ENCODE assay signal across 14 cellular contexts in the genomic region with DNA sequence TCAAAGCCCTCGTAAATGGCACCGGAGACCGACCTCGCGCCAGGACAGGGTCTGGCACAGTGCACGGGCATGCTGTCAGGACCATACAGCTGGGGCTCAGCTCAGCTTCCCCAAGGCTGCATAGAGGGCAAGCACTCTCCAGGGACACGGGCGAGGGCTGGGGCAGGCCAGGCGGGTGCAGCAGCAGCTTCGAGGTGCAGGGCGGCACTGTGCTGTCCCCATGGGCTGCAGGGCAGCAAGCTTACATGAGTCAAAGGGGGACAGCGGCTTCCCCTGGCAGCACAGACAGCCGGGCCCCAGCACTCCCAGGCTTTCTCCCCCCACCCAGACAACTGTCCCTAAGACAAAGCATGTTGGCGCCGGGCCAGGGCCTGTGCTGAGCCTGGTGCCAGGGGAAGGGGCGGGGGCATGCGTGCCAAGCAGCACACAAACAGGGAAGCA. TPM values are rescaled to one million over a fixed set of nuclear protein-coding genes. Genes with fewer than 3 reads are reported as not detected.
DNase-seq lines count a peak whose midpoint lies in the region; ATAC-seq, FAIRE-seq and TF ChIP-seq lines count a peak whose summit lies in the region.
"Had no signal": no experiment of that assay in that cellular context is flagged by ENCODE, and none has a peak within 500 bp of the region (broad histone marks: within the 10 kb centered on the region; RNA-seq: fewer than 3 reads in every experiment).

No MANE protein-coding gene starts in this region.

- dilution Hi-C loops in IMR-90 (cut with HindIII; ENCODE audit: low sequenced_read_pairs, unreplicated experiment): no loop called here

- ATAC-seq in IMR-90 (ENCODE audit: low read depth) (no peak), K562 (no peak), GM19351 (IDR thresholded peaks at IDR 0.05; ENCODE audit: unreplicated experiment) (no peak)
- ATAC-seq: stimulated activated naive CD8-positive, alpha-beta T cell treated with anti-CD3 and anti-CD28 coated beads, Interleukin-15, amount 100 ng/mL, for 72 hours had no signal

- peaks cover 57% of the 10 kb centered on the region for H4K20me1 ChIP-seq in BLaER1
- peaks cover 24% of the 10 kb centered on the region for H4K20me1 ChIP-seq in IMR-90 (ENCODE audit: insufficient read depth, low read length)
- H4K20me1 ChIP-seq in K562 (replicated peaks; ENCODE audit: control insufficient read depth, insufficient read depth, low read length): peaks cover 26% of the 10 kb centered on the region; the same call in 1 of the 2 replicates

- H3K79me1 ChIP-seq in IMR-90 (ENCODE audit: low read depth in 1 of 2, low read length in 2 of 2): no peaks in the 10 kb centered on the region

- CTCF ChIA-PET in IMR-90 (lab: Yijun Ruan, JAX): no interaction called here
- CTCF ChIA-PET in K562 (lab: Yijun Ruan, JAX; ENCODE audit: low intra/inter-chr PET ratio): no interaction called here

- no peak overlapping the region for H3K27ac Mint-ChIP-seq in T-helper 2 cell treated with Interferon-gamma antibody and Interleukin-4, amounts not matched to agents 5 μg/mL and 100 μg/mL, for 36 hours
- H3K27ac Mint-ChIP-seq: activated T-cell treated with anti-CD3 and anti-CD28 coated beads, Interleukin-2, amount 50 U/mL, for 24 hours; mesothelial cell of epicardium had no signal

- no TSS peak for BruUV-seq in IMR-90 (replicated peaks; lab: Mats Ljungman, UMichigan)
- no TSS peak for BruUV-seq in K562 (replicated peaks; lab: Mats Ljungman, UMichigan)

- no peak overlapping the region for H4K8ac ChIP-seq in IMR-90 (ENCODE audit: low read depth in 2 of 2, low read length in 2 of 2)

- in situ Hi-C loops in IMR-90 (cut with MboI; ENCODE audit: low sequenced_read_pairs) (loop anchor here (5.0 kb wide), 1 partner anchor 448 kb away; no protein-coding TSS in a partner anchor), K562 (cut with MboI) (loop anchor here (10.0 kb wide), 1 partner anchor 310 kb away; no protein-coding TSS in a partner anchor)

- no peak overlapping the region for H3K56ac ChIP-seq in IMR-90 (ENCODE audit: extremely low read depth, insufficient read depth, low read length)

- no peak overlapping the region for H4K91ac ChIP-seq in IMR-90 (ENCODE audit: insufficient read depth, low read depth, low read length)

- peaks cover 2% of the 10 kb centered on the region for H3K4me1 Mint-ChIP-seq in T-helper 2 cell treated with Interferon-gamma antibody and Interleukin-4, amounts not matched to agents 5 μg/mL and 100 μg/mL, for 36 hours (ENCODE audit: low read depth)
- H3K4me1 Mint-ChIP-seq: stimulated activated naive CD8-positive, alpha-beta T cell treated with anti-CD3 and anti-CD28 coated beads, Interleukin-15, amount 100 ng/mL, for 72 hours had no signal

- H3K4me1 ChIP-seq in BLaER1 (peaks cover 24% of the 10 kb centered on the region), IMR-90 (ENCODE audit: control insufficient read depth, insufficient read depth, low read length) (peaks cover 18% of the 10 kb centered on the region), K562 (replicated peaks in 1 of 2; ENCODE audit: control insufficient read depth in 2 of 2, insufficient read depth in 2 of 2, low read length in 2 of 2) (peaks cover 15 to 54% of the 10 kb centered on the region in 2 experiments)

- no peak overlapping the region for H3K9ac ChIP-seq in BLaER1
- H3K9ac ChIP-seq in IMR-90 (ENCODE audit: low read depth, low read length): no peak overlapping the region
- no peak overlapping the region for H3K9ac ChIP-seq in K562 (ENCODE audit: insufficient read depth in 1 of 2, low read depth in 2 of 2, low read length in 2 of 2)

- no peak for FAIRE-seq in K562 (lab: Jason Lieb, UNC)
- FAIRE-seq: HTR-8/SVneo had no signal

- H3K4me3 ChIP-seq in BLaER1 (no peak overlapping the region), IMR-90 (ENCODE audit: insufficient read depth, low read depth, low read length) (no peak overlapping the region), K562 (no peak overlapping the region)

- H3K14ac ChIP-seq in IMR-90 (replicated peaks; ENCODE audit: low read depth, low read length): no peak overlapping the region

- H3K36me3 ChIP-seq in BLaER1 (peaks cover 51% of the 10 kb centered on the region), IMR-90 (ENCODE audit: control insufficient read depth, insufficient read depth, low read length) (no peaks in the 10 kb centered on the region), K562 (ENCODE audit: control insufficient read depth, insufficient read depth, low read length) (no peaks in the 10 kb centered on the region)

- no peak overlapping the region for H2AK5ac ChIP-seq in IMR-90 (ENCODE audit: low read depth, low read length)

- DNase-seq in IMR-90 (no peak), K562 (ENCODE audit: extremely low read depth in 1 of 4, low spot score in 3 of 4) (no peak), nucleus accumbens (lab: John Stamatoyannopoulos, UW) (peak in 40 of 56 donors; percentile 17 to 75 (median 42))
- no peak for DNase-seq in stimulated activated CD4-positive, alpha-beta T cell treated with anti-CD3 and anti-CD28 coated beads, Interleukin-1b, Interleukin-23, amount 100 ng/mL, for 48 hours
- DNase-seq in T-helper 2 cell treated with Interferon-gamma antibody and Interleukin-4, amounts not matched to agents 5 μg/mL and 100 μg/mL, for 36 hours (ENCODE audit: low spot score): no peak
- DNase-seq: activated T-cell treated with anti-CD3 and anti-CD28 coated beads, Interleukin-2, amount 50 U/mL, for 24 hours; NCI-H1048; retina; stimulated activated naive CD8-positive, alpha-beta T cell treated with anti-CD3 and anti-CD28 coated beads, Interleukin-15, amount 100 ng/mL, for 72 hours had no signal

- H3K4me2 ChIP-seq in BLaER1 (no peak overlapping the region), IMR-90 (ENCODE audit: low read depth, low read length) (no peak overlapping the region), K562 (ENCODE audit: insufficient read depth, low read length) (no peak overlapping the region)

- H3K27ac ChIP-seq in BLaER1: peak overlapping the region; percentile 38; the same call in 1 of the 2 replicates
- no peak overlapping the region for H3K27ac ChIP-seq in IMR-90 (ENCODE audit: insufficient read depth, low read length)
- no peak overlapping the region for H3K27ac ChIP-seq in K562 (ENCODE audit: extremely low read depth, low read depth, low read length)

- H3K9me1 ChIP-seq in IMR-90 (ENCODE audit: insufficient read depth, low read length): peaks cover 7% of the 10 kb centered on the region; the same call in 1 of the 2 replicates
- H3K9me1 ChIP-seq in K562 (ENCODE audit: control insufficient read depth, insufficient read depth, low read length): peaks cover 7% of the 10 kb centered on the region

- H3K36me3 Mint-ChIP-seq in T-helper 2 cell treated with Interferon-gamma antibody and Interleukin-4, amounts not matched to agents 5 μg/mL and 100 μg/mL, for 36 hours (ENCODE audit: low read depth): no peaks in the 10 kb centered on the region

- H2BK5ac ChIP-seq in IMR-90 (ENCODE audit: low read depth, low read length, poor library complexity, severe bottlenecking): no peak overlapping the region

- TF ChIP-seq EP300 in K562 (IDR thresholded peaks at IDR 0.05; ENCODE audit: low read length): no peak

- TF ChIP-seq RAD21 in IMR-90 (IDR thresholded peaks at IDR 0.05; ENCODE audit: low read length): no peak
- TF ChIP-seq RAD21 in K562 (CRISPR knock-in tag; conservative IDR thresholded peaks at IDR 0.05 in 1 of 2, IDR thresholded peaks at IDR 0.05 in 1 of 2): no peak

- H2AFZ ChIP-seq in IMR-90 (replicated peaks; ENCODE audit: low read length, poor library complexity) (no peak overlapping the region), K562 (ENCODE audit: low read depth, low read length) (no peak overlapping the region)

- no peak overlapping the region for H3K4ac ChIP-seq in IMR-90 (ENCODE audit: low read depth, low read length)

- H3K4me3 Mint-ChIP-seq in T-helper 2 cell treated with Interferon-gamma antibody and Interleukin-4, amounts not matched to agents 5 μg/mL and 100 μg/mL, for 36 hours: no peak overlapping the region
- H3K4me3 Mint-ChIP-seq: activated T-cell treated with anti-CD3 and anti-CD28 coated beads, Interleukin-2, amount 50 U/mL, for 24 hours; CD8-positive, alpha-beta memory T cell; mesothelial cell of epicardium; stimulated activated naive CD8-positive, alpha-beta T cell treated with anti-CD3 and anti-CD28 coated beads, Interleukin-15, amount 100 ng/mL, for 72 hours had no signal

- no peaks in the 10 kb centered on the region for H3K9me3 Mint-ChIP-seq in T-helper 2 cell treated with Interferon-gamma antibody and Interleukin-4, amounts not matched to agents 5 μg/mL and 100 μg/mL, for 36 hours
- H3K9me3 Mint-ChIP-seq: activated T-cell treated with anti-CD3 and anti-CD28 coated beads, Interleukin-2, amount 50 U/mL, for 24 hours; CD8-positive, alpha-beta memory T cell; mesothelial cell of epicardium; stimulated activated naive CD8-positive, alpha-beta T cell treated with anti-CD3 and anti-CD28 coated beads, Interleukin-15, amount 100 ng/mL, for 72 hours had no signal

- peak overlapping the region; percentile 11 for H2AK9ac ChIP-seq in IMR-90 (replicated peaks; ENCODE audit: low read depth, low read length, poor library complexity)

- no peak overlapping the region for H3K18ac ChIP-seq in IMR-90 (ENCODE audit: low read depth, low read length)

- no peaks in the 10 kb centered on the region for H3K9me3 ChIP-seq in BLaER1
- H3K9me3 ChIP-seq in IMR-90 (ENCODE audit: control insufficient read depth, insufficient read depth, low read length): no peaks in the 10 kb centered on the region
- no peaks in the 10 kb centered on the region for H3K9me3 ChIP-seq in K562 (replicated peaks; ENCODE audit: control insufficient read depth, insufficient read depth, low read depth, low read length)

- TF ChIP-seq POLR2A in IMR-90 (IDR thresholded peaks at IDR 0.05; ENCODE audit: low read depth, low read length): no peak
- no peak for TF ChIP-seq POLR2A in K562 (conservative IDR thresholded peaks at IDR 0.05)

- no peak overlapping the region for H2BK15ac ChIP-seq in IMR-90 (ENCODE audit: low read depth, low read length)

- POLR2A ChIA-PET in IMR-90 (lab: Charles Lee; ENCODE audit: unreplicated experiment): no interaction called here
- POLR2A ChIA-PET in K562 (lab: Yijun Ruan, JAX): interaction anchor here (1.4 kb wide), 1 partner anchor 174 kb away, joined by 5 read pairs; no protein-coding TSS in a partner anchor

- TF ChIP-seq CTCF in IMR-90 (conservative IDR thresholded peaks at IDR 0.05; ENCODE audit: low read depth, low read length): no peak
- TF ChIP-seq CTCF in K562 (IDR thresholded peaks at IDR 0.05 in 2 of 3, conservative IDR thresholded peaks at IDR 0.05 in 1 of 3; ENCODE audit: insufficient read depth in 2 of 3, low read depth in 1 of 3, low read length in 3 of 3): no peak

- H3K23ac ChIP-seq in IMR-90 (ENCODE audit: low read depth, low read length): no peak overlapping the region

- H2BK20ac ChIP-seq in IMR-90 (ENCODE audit: low read depth, low read length): no peak overlapping the region

- no peaks in the 10 kb centered on the region for H3K27me3 Mint-ChIP-seq in T-helper 2 cell treated with Interferon-gamma antibody and Interleukin-4, amounts not matched to agents 5 μg/mL and 100 μg/mL, for 36 hours (ENCODE audit: low read depth)
- H3K27me3 Mint-ChIP-seq: activated T-cell treated with anti-CD3 and anti-CD28 coated beads, Interleukin-2, amount 50 U/mL, for 24 hours; CD8-positive, alpha-beta memory T cell; stimulated activated naive CD8-positive, alpha-beta T cell treated with anti-CD3 and anti-CD28 coated beads, Interleukin-15, amount 100 ng/mL, for 72 hours had no signal

- H3K79me2 ChIP-seq in K562 (ENCODE audit: control insufficient read depth, insufficient read depth, low read length): no peaks in the 10 kb centered on the region

- no peaks in the 10 kb centered on the region for H3K27me3 ChIP-seq in BLaER1
- no peaks in the 10 kb centered on the region for H3K27me3 ChIP-seq in IMR-90 (ENCODE audit: control insufficient read depth, insufficient read depth, low read length)
- no peaks in the 10 kb centered on the region for H3K27me3 ChIP-seq in K562 (ENCODE audit: control insufficient read depth in 2 of 2, insufficient read depth in 2 of 2, low read length in 2 of 2)

- H2BK120ac ChIP-seq in IMR-90 (ENCODE audit: low read depth, low read length): no peak overlapping the region

- WGBS in IMR-90 (ENCODE audit: extremely low coverage in 2 of 2, insufficient read length in 1 of 2), 2 experiments: 92% methylated on average over 14 of the region's 17 CpGs; no CpG with 5 or more reads in 1 of the 2 experiments
- WGBS in K562 (ENCODE audit: insufficient coverage, low coverage, missing lambda C conversion rate): 94% methylated on average over 15 of the region's 17 CpGs

- H4K5ac ChIP-seq in IMR-90 (ENCODE audit: low read depth, low read length): no peak overlapping the region

- intact Hi-C loops in IMR-90 (cut with micrococcal nuclease) (loop anchor here (5.0 kb wide), 2 partner anchors 128 to 238 kb away; no protein-coding TSS in a partner anchor), K562 (cut with micrococcal nuclease) (loop anchor here (10.0 kb wide), 2 partner anchors 330 to 690 kb away; no protein-coding TSS in a partner anchor)

RNA-seq across cellular contexts. Expression of gene PSMG4, which starts 25.7 kb away (rescaled TPM):
- total RNA-seq in IMR-90 (2012; rRNA removed): 5.6 and 6.7 TPM in 2 replicates
- polyA plus RNA-seq in IMR-90 (2012; rRNA removed): 13.4 and 17.7 TPM in 2 replicates
- polyA plus RNA-seq in IMR-90 (2012; cell fraction: cytosol; rRNA removed): 34.8 and 53.3 TPM in 2 replicates
- 16.6 and 24.3 TPM in 2 replicates for polyA plus RNA-seq in IMR-90 (2012; cell fraction: nucleus; rRNA removed; ENCODE audit: low replicate concordance)
- total RNA-seq in K562 (2011; cell fraction: chromatin; rRNA removed; ENCODE audit: low replicate concordance): 101 and 118 TPM in 2 replicates
- 85.9 and 99.7 TPM in 2 replicates for total RNA-seq in K562 (2011; cell fraction: nucleolus; rRNA removed)
- total RNA-seq in K562 (2011; cell fraction: nucleoplasm; rRNA removed): 97.7 and 105 TPM in 2 replicates
- total RNA-seq in K562 (2014; rRNA removed): 123 and 126 TPM in 2 replicates
- 41.4 and 42.7 TPM in 2 replicates for total RNA-seq in K562 (2014; rRNA removed; fragmentation: Illumina TruSeq; extraction: Trizol)
- 52.0 and 56.4 TPM in 2 replicates for total RNA-seq in K562 (2015; rRNA removed; fragmentation: Illumina TruSeq; extraction: Trizol)
- 74.4 and 81.6 TPM in 2 replicates for total RNA-seq in K562 (2021)
- 62.2 and 64.5 TPM in 2 replicates for polyA plus RNA-seq in K562 (2011; rRNA removed)
- polyA plus RNA-seq in K562 (2011; cell fraction: cytosol; rRNA removed): 83.4 and 238 TPM in 2 replicates
- 74.0 and 91.4 TPM in 2 replicates for polyA plus RNA-seq in K562 (2011; cell fraction: nucleus; rRNA removed)
- polyA plus RNA-seq in K562 (2012): 79.5 and 80.8 TPM in 2 replicates
- 29.0 and 49.1 TPM in 2 replicates for polyA plus RNA-seq in K562 (2014; fragmentation: Illumina TruSeq; extraction: Trizol)
- polyA plus RNA-seq in K562 (2014; fragmentation: Nextera tagmentation; extraction: Ambion mirVana): 10 to 100 TPM; 12.9 to 19.4 TPM
- polyA plus RNA-seq in K562 (2014; rRNA removed): 165 and 185 TPM in 2 replicates
- 30.7 and 32.6 TPM in 2 replicates for polyA minus RNA-seq in K562 (2011; rRNA and poly(A)+ RNA removed)
- polyA minus RNA-seq in K562 (2011; cell fraction: cytosol; rRNA and poly(A)+ RNA removed): 14.1 and 15.7 TPM in 2 replicates
- polyA minus RNA-seq in K562 (2011; cell fraction: nucleus; rRNA and poly(A)+ RNA removed): 39.4 and 48.7 TPM in 2 replicates

RNA-seq across cellular contexts. Expression of gene TUBB2B, which starts 57.0 kb away (rescaled TPM):
- total RNA-seq in IMR-90 (2012; rRNA removed) (13.3 and 13.6 TPM in 2 replicates), K562 (2014; rRNA removed) (6.4 and 7.3 TPM in 2 replicates), K562 (2014; rRNA removed; fragmentation: Illumina TruSeq; extraction: Trizol) (1.6 and 2.3 TPM in 2 replicates), K562 (2015; rRNA removed; fragmentation: Illumina TruSeq; extraction: Trizol) (3.3 and 3.8 TPM in 2 replicates), K562 (2021) (5.1 and 5.8 TPM in 2 replicates)
- polyA plus RNA-seq in IMR-90 (2012; rRNA removed) (19.0 and 21.1 TPM in 2 replicates), K562 (2011; rRNA removed) (9.7 and 14.5 TPM in 2 replicates), K562 (2014; fragmentation: Illumina TruSeq; extraction: Trizol) (4.6 and 9.1 TPM in 2 replicates), K562 (2014; fragmentation: Nextera tagmentation; extraction: Ambion mirVana) (under 1 TPM; 0.11 to 0.18 TPM), K562 (2014; rRNA removed) (6.1 and 7.0 TPM in 2 replicates)
- polyA plus RNA-seq in IMR-90 (2012; cell fraction: cytosol; rRNA removed): 11.8 and 40.1 TPM in 2 replicates
- polyA plus RNA-seq in IMR-90 (2012; cell fraction: nucleus; rRNA removed; ENCODE audit: low replicate concordance): 16.8 and 23.0 TPM in 2 replicates
- 1.7 and 4.6 TPM in 2 replicates for total RNA-seq in K562 (2011; cell fraction: chromatin; rRNA removed; ENCODE audit: low replicate concordance)
- total RNA-seq in K562 (2011; cell fraction: nucleolus; rRNA removed): 5.0 and 6.5 TPM in 2 replicates
- 3.4 and 3.9 TPM in 2 replicates for total RNA-seq in K562 (2011; cell fraction: nucleoplasm; rRNA removed)
- polyA plus RNA-seq in K562 (2011; cell fraction: cytosol; rRNA removed): 18.8 and 24.4 TPM in 2 replicates
- 5.8 and 7.2 TPM in 2 replicates for polyA plus RNA-seq in K562 (2011; cell fraction: nucleus; rRNA removed)
- polyA plus RNA-seq in K562 (2012): 9.9 and 11.3 TPM in 2 replicates
- polyA minus RNA-seq in K562 (2011; rRNA and poly(A)+ RNA removed): 5.1 and 6.2 TPM in 2 replicates
- 7.5 and 11.3 TPM in 2 replicates for polyA minus RNA-seq in K562 (2011; cell fraction: cytosol; rRNA and poly(A)+ RNA removed)
- 2.7 and 6.1 TPM in 2 replicates for polyA minus RNA-seq in K562 (2011; cell fraction: nucleus; rRNA and poly(A)+ RNA removed)

Comparison
In these comparisons a context has a peak if more than half of its experiments do, and no peak if none do; other contexts are left out.
1. DNase-seq: peak in nucleus accumbens (40 of 56); none in IMR-90 (single experiment), K562 (0 of 4), stimulated activated CD4-positive, alpha-beta T cell treated with anti-CD3 and anti-CD28 coated beads, Interleukin-1b, Interleukin-23, amount 100 ng/mL, for 48 hours (single experiment) and T-helper 2 cell treated with Interferon-gamma antibody and Interleukin-4, amounts not matched to agents 5 μg/mL and 100 μg/mL, for 36 hours (single experiment).